ENCODE assay signal across 9 cellular contexts in the genomic region with DNA sequence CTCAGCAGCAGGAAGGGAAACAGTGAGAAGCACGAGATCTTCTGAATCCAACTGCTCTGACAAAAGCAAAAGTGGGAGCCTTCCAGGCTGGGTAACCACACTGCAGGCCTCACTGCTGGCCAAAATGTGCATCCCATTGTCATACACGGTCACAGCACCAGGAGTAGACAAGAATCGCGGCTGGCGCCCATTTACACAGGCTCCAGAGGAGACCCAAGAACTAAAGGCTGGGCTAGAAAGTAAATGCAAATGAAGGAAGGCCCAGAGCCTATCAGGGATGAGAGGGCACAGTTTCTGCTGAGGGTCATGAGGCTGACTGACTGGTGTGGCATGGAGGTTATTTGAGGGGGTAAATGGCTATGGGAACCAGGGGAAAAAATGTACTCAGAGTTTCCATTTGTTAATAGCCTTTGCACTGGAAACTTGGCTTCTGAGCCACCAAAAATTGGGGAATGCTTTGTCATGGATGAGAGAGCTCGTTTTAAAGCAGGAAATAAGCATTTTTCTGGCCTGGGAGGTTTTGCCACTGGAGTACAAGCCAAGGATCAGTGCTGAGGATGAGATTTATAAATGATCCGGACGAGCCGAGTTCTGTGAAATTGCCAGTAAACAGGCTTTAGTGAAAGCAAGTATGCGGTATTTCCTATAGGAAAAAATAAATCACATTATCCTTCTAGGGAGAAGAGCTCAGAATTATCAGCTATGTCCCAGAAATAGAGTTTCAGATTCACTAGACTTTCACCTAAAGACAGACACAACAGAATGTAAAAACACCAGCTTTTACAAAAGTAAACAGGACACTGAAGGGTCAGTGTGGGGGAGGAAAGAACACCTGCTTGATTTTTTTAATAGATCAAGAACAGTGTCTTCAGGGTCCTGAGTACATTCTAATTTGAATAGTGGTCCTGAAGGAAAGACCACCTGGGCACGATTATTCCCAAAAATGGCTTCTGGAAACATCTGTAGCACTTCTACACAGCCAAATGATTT.
DNase-seq lines count a peak whose midpoint lies in the region; ATAC-seq and TF ChIP-seq lines count a peak whose summit lies in the region.
"Had no signal": no experiment of that assay in that cellular context is flagged by ENCODE, and none has a peak within 500 bp of the region (broad histone marks: within the 10 kb centered on the region; RNA-seq: fewer than 3 reads in every experiment).

No MANE protein-coding gene starts in this region.

- no peaks in the 10 kb centered on the region for H3K27me3 ChIP-seq in effector memory CD4-positive, alpha-beta T cell (replicated peaks; ENCODE audit: control insufficient read depth, insufficient read depth, low read length, poor library complexity, severe bottlenecking)

- H3K27ac Mint-ChIP-seq in activated CD8-positive, alpha-beta T cell treated with anti-CD3 and anti-CD28 coated beads for 36 hours = peak overlapping the region; percentile 30

- H3K4me3 Mint-ChIP-seq in activated CD8-positive, alpha-beta T cell treated with anti-CD3 and anti-CD28 coated beads for 36 hours = no peak overlapping the region

- no peaks in the 10 kb centered on the region for H3K9me3 Mint-ChIP-seq in activated CD8-positive, alpha-beta T cell treated with anti-CD3 and anti-CD28 coated beads for 36 hours

- peak; percentile 57 for DNase-seq in EH (ENCODE audit: low read depth)
- DNase-seq in activated CD8-positive, alpha-beta T cell treated with anti-CD3 and anti-CD28 coated beads for 36 hours = no peak
- peak; percentile 48 for DNase-seq in iPS-NIHi11 (ENCODE audit: low spot score)
- no peak for DNase-seq in sciatic nerve (ENCODE audit: low spot score)
- DNase-seq in effector memory CD4-positive, alpha-beta T cell = no peak
- DNase-seq: SHP77 treated with DMSO at 0.1 percent for 48 hours had no signal

- peaks cover 74% of the 10 kb centered on the region for H3K36me3 Mint-ChIP-seq in activated CD8-positive, alpha-beta T cell treated with anti-CD3 and anti-CD28 coated beads for 36 hours (ENCODE audit: low read depth)

- peaks cover 11% of the 10 kb centered on the region for H3K4me1 Mint-ChIP-seq in activated CD8-positive, alpha-beta T cell treated with anti-CD3 and anti-CD28 coated beads for 36 hours (ENCODE audit: low read depth)

- intact Hi-C loops in activated CD8-positive, alpha-beta T cell treated with anti-CD3 and anti-CD28 coated beads for 36 hours (cut with micrococcal nuclease) = no loop called here
- intact Hi-C loops in sciatic nerve (cut with DNase I) = no loop called here

- H3K27me3 Mint-ChIP-seq in activated CD8-positive, alpha-beta T cell treated with anti-CD3 and anti-CD28 coated beads for 36 hours = no peaks in the 10 kb centered on the region

- TF ChIP-seq CTCF in activated CD8-positive, alpha-beta T cell treated with anti-CD3 and anti-CD28 coated beads for 36 hours (IDR thresholded peaks at IDR 0.05) = no peak

- H3K27ac ChIP-seq in effector memory CD4-positive, alpha-beta T cell (ENCODE audit: insufficient read depth, low read length, poor library complexity, severe bottlenecking) = no peak overlapping the region

- CTCF ChIA-PET in activated CD8-positive, alpha-beta T cell treated with anti-CD3 and anti-CD28 coated beads for 36 hours (lab: Charles Lee) = interaction anchor here (1.0 to 2.4 kb wide), 4 partner anchors 9 to 87 kb away, joined by 3 to 13 read pairs (median 4); no protein-coding TSS in a partner anchor

- H3K36me3 ChIP-seq in effector memory CD4-positive, alpha-beta T cell (ENCODE audit: control insufficient read depth, insufficient read depth, low read length) = peaks cover 99% of the 10 kb centered on the region

- H3K4me1 ChIP-seq in effector memory CD4-positive, alpha-beta T cell (ENCODE audit: control insufficient read depth, insufficient read depth, low read length, poor library complexity, severe bottlenecking) = no peaks in the 10 kb centered on the region

- POLR2A ChIA-PET in activated CD8-positive, alpha-beta T cell treated with anti-CD3 and anti-CD28 coated beads for 36 hours (lab: Charles Lee) = interaction anchor here (0.5 to 1.9 kb wide), 5 partner anchors 10 to 82 kb away, joined by 3 to 4 read pairs (median 3); no protein-coding TSS in a partner anchor

- ATAC-seq in activated CD8-positive, alpha-beta T cell treated with anti-CD3 and anti-CD28 coated beads for 36 hours = no peak
- ATAC-seq in sciatic nerve (peak; percentile 76), HG02884 (IDR thresholded peaks at IDR 0.05; ENCODE audit: unreplicated experiment) (no peak), GM21717 (IDR thresholded peaks at IDR 0.05; ENCODE audit: unreplicated experiment) (no peak), GM21423 (IDR thresholded peaks at IDR 0.05; ENCODE audit: unreplicated experiment) (no peak)

- no peaks in the 10 kb centered on the region for H3K9me3 ChIP-seq in effector memory CD4-positive, alpha-beta T cell (ENCODE audit: control insufficient read depth, low read length)

- H3K4me3 ChIP-seq in effector memory CD4-positive, alpha-beta T cell (ENCODE audit: insufficient read depth, low read depth, low read length, poor library complexity, severe bottlenecking) = no peak overlapping the region

Comparison
In these comparisons a context has a peak if more than half of its experiments do, and no peak if none do; other contexts are left out.
1. DNase-seq: peak in EH (single experiment) and iPS-NIHi11 (single experiment); none in activated CD8-positive, alpha-beta T cell treated with anti-CD3 and anti-CD28 coated beads for 36 hours (single experiment), sciatic nerve (single experiment) and effector memory CD4-positive, alpha-beta T cell (0 of 3).